1 cellular context compared by ENCODE assay signal in the genomic region with DNA sequence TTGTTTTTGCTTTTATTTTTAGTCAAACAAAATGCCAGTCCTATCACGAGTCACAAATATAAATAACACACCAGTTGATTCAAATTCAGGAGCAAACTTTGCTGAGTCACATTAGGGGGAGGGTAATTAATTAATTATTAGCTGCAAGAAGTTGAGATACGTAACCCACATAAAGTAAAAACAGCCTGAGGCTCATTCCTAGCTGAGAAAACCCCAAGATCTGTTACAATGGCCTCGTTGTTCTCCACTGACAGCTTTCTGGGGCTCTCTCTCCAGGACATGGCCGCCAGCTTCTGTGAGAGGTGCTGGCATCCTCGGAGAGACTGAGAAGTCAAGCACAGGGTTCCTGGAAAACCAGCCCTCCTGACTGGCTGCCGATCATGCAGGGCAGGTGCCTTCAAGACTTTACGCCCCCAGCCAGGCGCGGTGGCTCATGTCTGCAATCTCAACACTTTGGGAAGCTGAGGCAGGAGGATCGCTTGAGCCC.
TF ChIP-seq lines count a peak whose summit lies in the region.

No MANE protein-coding gene starts in this region.

TF ChIP-seq in K562, 482 proteins besides CTCF, POLR2A, EP300 and RAD21:
- TF ChIP-seq DACH1 (IDR thresholded peaks at IDR 0.05; ENCODE audit: partially characterized antibody) (peak; percentile 30), MAFG (tag; conservative IDR thresholded peaks at IDR 0.05) (peak; percentile 18; the same call in 1 of the 2 replicates), ZNF253 (CRISPR knock-in tag; conservative IDR thresholded peaks at IDR 0.05) (no peak)
